Comparison of ENCODE assay signal across 12 cellular contexts in the genomic region with DNA sequence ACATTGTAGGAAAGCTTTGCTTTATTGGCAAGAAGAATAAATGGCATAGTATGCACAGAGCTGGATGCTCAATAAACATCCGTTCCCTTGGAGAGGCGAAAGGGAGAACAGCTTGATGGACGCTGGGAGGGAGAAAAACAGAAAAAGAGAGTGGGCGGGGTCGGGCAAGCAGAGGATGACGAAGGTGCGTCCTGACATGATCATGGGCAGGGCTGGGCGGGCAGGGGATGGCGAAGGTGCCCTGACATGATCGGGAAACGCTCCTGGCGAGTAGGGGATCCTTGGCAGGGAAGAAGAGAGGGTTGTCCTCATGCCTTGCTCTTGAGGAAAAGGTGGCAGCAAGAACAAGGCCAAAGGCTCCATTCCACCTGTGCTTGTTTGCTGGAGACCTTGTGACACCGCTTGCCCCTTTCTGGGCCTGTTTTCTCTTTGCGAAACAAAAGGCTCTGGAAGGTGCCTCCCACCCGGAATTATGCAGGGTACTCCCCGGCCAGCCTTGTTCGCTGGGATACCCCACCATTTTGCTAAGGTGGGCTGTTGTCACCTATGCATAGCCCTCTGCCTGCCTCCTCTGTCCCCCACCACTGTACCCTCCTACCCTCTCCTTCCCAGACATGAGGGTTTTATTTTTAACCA. TPM values are rescaled to one million over a fixed set of nuclear protein-coding genes. Genes with fewer than 3 reads are reported as not detected.
DNase-seq lines count a peak whose midpoint lies in the region; ATAC-seq and TF ChIP-seq lines count a peak whose summit lies in the region.
"Had no signal": no experiment of that assay in that cellular context is flagged by ENCODE, and none has a peak within 500 bp of the region (broad histone marks: within the 10 kb centered on the region; RNA-seq: fewer than 3 reads in every experiment).

No MANE protein-coding gene starts in this region.

- POLR2A ChIA-PET in MCF 10A (lab: Yijun Ruan, JAX), result interaction anchor here (0.7 to 3.2 kb wide), 8 partner anchors 9 to 89 kb away, joined by 3 to 38 read pairs (median 5); no protein-coding TSS in a partner anchor

- DNase-seq in HT-29 (ENCODE audit: low spot score) (peak; percentile 51), MCF 10A (ENCODE audit: unreplicated experiment) (peak; percentile 56), mesothelial cell of epicardium (ENCODE audit: low spot score in 2 of 2, unreplicated experiment in 2 of 2) (no peak), tibial artery (no peak), G401 (ENCODE audit: low spot score) (no peak), Peyer's patch (no peak)
- no peak for DNase-seq in effector memory CD8-positive, alpha-beta T cell
- DNase-seq: activated T-cell treated with anti-CD3 and anti-CD28 coated beads, Interleukin-2, amount 50 U/mL, for 24 hours; erythroblast; NCI-H69; stimulated activated CD8-positive, alpha-beta memory T cell treated with anti-CD3 and anti-CD28 coated beads, Interleukin-4, amount 100 ng/mL, for 48 hours had no signal

- in situ Hi-C loops in G401 (cut with HindIII; ENCODE audit: low sequenced_read_pairs), result no loop called here

- H3K4me3 ChIP-seq in tibial artery (no peak overlapping the region), Peyer's patch (no peak overlapping the region)
- H3K4me3 ChIP-seq: SJSA1 had no signal

- no peak for TF ChIP-seq POLR2A in Peyer's patch (IDR thresholded peaks at IDR 0.05)

- H3K36me3 Mint-ChIP-seq in MCF 10A (ENCODE audit: insufficient read depth, unreplicated experiment) (no peaks in the 10 kb centered on the region), mesothelial cell of epicardium (no peaks in the 10 kb centered on the region)
- H3K36me3 Mint-ChIP-seq in effector memory CD8-positive, alpha-beta T cell (ENCODE audit: insufficient read depth), result no peaks in the 10 kb centered on the region

- no peaks in the 10 kb centered on the region for H3K9me3 ChIP-seq in tibial artery
- H3K9me3 ChIP-seq in Peyer's patch, result no peaks in the 10 kb centered on the region
- H3K9me3 ChIP-seq: SJSA1 had no signal

- no peak overlapping the region for H3K4me3 Mint-ChIP-seq in MCF 10A (ENCODE audit: unreplicated experiment)
- no peak overlapping the region for H3K4me3 Mint-ChIP-seq in mesothelial cell of epicardium
- H3K4me3 Mint-ChIP-seq in effector memory CD8-positive, alpha-beta T cell, result no peak overlapping the region
- H3K4me3 Mint-ChIP-seq: activated T-cell treated with anti-CD3 and anti-CD28 coated beads, Interleukin-2, amount 50 U/mL, for 24 hours had no signal

- CTCF ChIA-PET in MCF 10A (lab: Yijun Ruan, JAX), result interaction anchor here (0.9 kb wide), 1 partner anchor 39 kb away, joined by 3 read pairs; no protein-coding TSS in a partner anchor

- TF ChIP-seq CTCF in MCF 10A (IDR thresholded peaks at IDR 0.05; ENCODE audit: unreplicated experiment), result no peak
- no peak for TF ChIP-seq CTCF in mesothelial cell of epicardium (IDR thresholded peaks at IDR 0.05; ENCODE audit: unreplicated experiment)
- no peak for TF ChIP-seq CTCF in tibial artery (IDR thresholded peaks at IDR 0.05)
- TF ChIP-seq CTCF in Peyer's patch (IDR thresholded peaks at IDR 0.05), result no peak

- H3K27me3 Mint-ChIP-seq in MCF 10A (ENCODE audit: insufficient read depth, unreplicated experiment), result no peaks in the 10 kb centered on the region
- H3K27me3 Mint-ChIP-seq in mesothelial cell of epicardium (ENCODE audit: low read depth), result no peaks in the 10 kb centered on the region
- peaks cover 0 to 9% of the 10 kb centered on the region in 2 donors for H3K27me3 Mint-ChIP-seq in effector memory CD8-positive, alpha-beta T cell
- H3K27me3 Mint-ChIP-seq: activated T-cell treated with anti-CD3 and anti-CD28 coated beads, Interleukin-2, amount 50 U/mL, for 24 hours had no signal

- BruUV-seq in MCF 10A (replicated peaks; lab: Mats Ljungman, UMichigan), result no TSS peak

- H3K27ac ChIP-seq in tibial artery, result peak overlapping the region; percentile 79 to 81
- H3K27ac ChIP-seq in Peyer's patch, result peak overlapping the region in 1 of 4 donors; percentile 17
- H3K27ac ChIP-seq: SJSA1 had no signal

- peaks cover 53% of the 10 kb centered on the region for H3K4me1 Mint-ChIP-seq in MCF 10A (ENCODE audit: insufficient read depth, unreplicated experiment)
- peaks cover 65% of the 10 kb centered on the region for H3K4me1 Mint-ChIP-seq in mesothelial cell of epicardium
- peaks cover 0 to 12% of the 10 kb centered on the region in 2 donors for H3K4me1 Mint-ChIP-seq in effector memory CD8-positive, alpha-beta T cell (ENCODE audit: low read depth in 2 of 2)

- no peaks in the 10 kb centered on the region for H3K36me3 ChIP-seq in tibial artery
- H3K36me3 ChIP-seq in Peyer's patch, result no peaks in the 10 kb centered on the region
- H3K36me3 ChIP-seq: SJSA1 had no signal

- no peaks in the 10 kb centered on the region for H3K9me3 Mint-ChIP-seq in MCF 10A (ENCODE audit: unreplicated experiment)
- H3K9me3 Mint-ChIP-seq in mesothelial cell of epicardium, result no peaks in the 10 kb centered on the region
- H3K9me3 Mint-ChIP-seq in effector memory CD8-positive, alpha-beta T cell, result no peaks in the 10 kb centered on the region
- H3K9me3 Mint-ChIP-seq: activated T-cell treated with anti-CD3 and anti-CD28 coated beads, Interleukin-2, amount 50 U/mL, for 24 hours had no signal

- H3K27me3 ChIP-seq in tibial artery (no peaks in the 10 kb centered on the region), Peyer's patch (no peaks in the 10 kb centered on the region)
- H3K27me3 ChIP-seq: SJSA1 had no signal

- ATAC-seq in effector memory CD8-positive, alpha-beta T cell (replicated peaks), result no peak

- intact Hi-C loops in MCF 10A (cut with micrococcal nuclease), result no loop called here
- intact Hi-C loops in tibial artery (cut with DNase I; ENCODE audit: low total_unique reads), result loop anchor here (5.0 kb wide), 1 partner anchor 50 kb away; no protein-coding TSS in a partner anchor

- H3K4me1 ChIP-seq in tibial artery, result peaks cover 0 to 67% (median 46%) of the 10 kb centered on the region in 4 donors
- H3K4me1 ChIP-seq in Peyer's patch, result peaks cover 0 to 9% (median 0%) of the 10 kb centered on the region in 4 donors
- H3K4me1 ChIP-seq: SJSA1 had no signal

- H3K27ac Mint-ChIP-seq in MCF 10A (ENCODE audit: low read depth, unreplicated experiment) (peak overlapping the region; percentile 24), mesothelial cell of epicardium (peak overlapping the region; percentile 92)
- peak overlapping the region in 1 of 2 donors; percentile 44 for H3K27ac Mint-ChIP-seq in effector memory CD8-positive, alpha-beta T cell

RNA-seq across cellular contexts. Expression of gene IRF2BPL, which starts 21.1 kb away (rescaled TPM):
- total RNA-seq in HT-29 (2014; rRNA removed; shearing (Covaris generic)), result 25.7 and 31.9 TPM in 2 replicates
- total RNA-seq in MCF 10A (2022) (22.1 and 26.0 TPM in 2 replicates), mesothelial cell of epicardium (126 to 131 TPM (median 128 TPM) in 3 replicates), Peyer's patch (10 to 100 TPM; 10.3 to 20.6 (median 16.4) TPM)
- 57.2 and 59.4 TPM in 2 replicates for total RNA-seq in G401 (2014; rRNA removed; shearing (Covaris generic))

Comparison
In these comparisons a context has a peak if more than half of its experiments do, and no peak if none do; other contexts are left out.
1. DNase-seq: peak in HT-29 (single experiment) and MCF 10A (single experiment); none in mesothelial cell of epicardium (0 of 2), tibial artery (0 of 2), G401 (single experiment), Peyer's patch (0 of 3) and effector memory CD8-positive, alpha-beta T cell (0 of 3).